ENCODE assay signal across 8 cellular contexts in genomic region chr9:33473216-33473615, GRCh38. TPM values are rescaled to one million over a fixed set of nuclear protein-coding genes. Genes with fewer than 3 reads are reported as not detected.
DNase-seq lines count a peak whose midpoint lies in the region; ATAC-seq and TF ChIP-seq lines count a peak whose summit lies in the region.

No MANE protein-coding gene starts in this region.

- H2AFZ ChIP-seq in smooth muscle cell (ENCODE audit: low read depth), result peak overlapping the region; percentile 67

- no peaks in the 10 kb centered on the region for H3K9me3 Mint-ChIP-seq in activated B cell treated with CpG ODN at 0.5 μM for 24 hours

- H4K20me1 ChIP-seq in smooth muscle cell (ENCODE audit: low read depth), result no peaks in the 10 kb centered on the region

- H3K4me1 Mint-ChIP-seq in activated B cell treated with CpG ODN at 0.5 μM for 24 hours, result peaks cover 28% of the 10 kb centered on the region

- H3F3A ChIP-seq in smooth muscle cell (ENCODE audit: low read depth), result no peaks in the 10 kb centered on the region

- CTCF ChIA-PET in activated B cell treated with CpG ODN at 0.5 μM for 24 hours (lab: Charles Lee), result interaction anchor here (0.9 to 1.5 kb wide), 3 partner anchors 9 to 183 kb away, joined by 3 to 4 read pairs (median 4); no protein-coding TSS in a partner anchor

- H3K4me3 Mint-ChIP-seq in activated B cell treated with CpG ODN at 0.5 μM for 24 hours, result peak overlapping the region; percentile 99

- ATAC-seq in activated B cell treated with CpG ODN at 0.5 μM for 24 hours (ENCODE audit: low read depth), result no peak
- no peak for ATAC-seq in GM21619 (IDR thresholded peaks at IDR 0.05; ENCODE audit: unreplicated experiment)

- intact Hi-C loops in activated B cell treated with CpG ODN at 0.5 μM for 24 hours (cut with micrococcal nuclease), result loop anchor here (1.0 to 10.0 kb wide), 6 partner anchors 14 to 1642 kb away; partner anchors contain the start of genes ATOSB, BAG1, DNAJA1 and RPP25L

- no peaks in the 10 kb centered on the region for H3K9me3 ChIP-seq in smooth muscle cell (replicated peaks; ENCODE audit: low read depth)

- H3K4me3 ChIP-seq in H7 (ENCODE audit: insufficient read depth, low read depth, low read length) (peak overlapping the region; percentile 94), smooth muscle cell (peak overlapping the region; percentile 86)

- peaks cover 21% of the 10 kb centered on the region for H3K79me2 ChIP-seq in smooth muscle cell (ENCODE audit: low read depth)

- peaks cover 13% of the 10 kb centered on the region for H3K4me1 ChIP-seq in smooth muscle cell (ENCODE audit: low read depth)

- H3K36me3 Mint-ChIP-seq in activated B cell treated with CpG ODN at 0.5 μM for 24 hours (ENCODE audit: low read depth), result peaks cover 49% of the 10 kb centered on the region

- peak overlapping the region; percentile 59 for H3K9ac ChIP-seq in smooth muscle cell (ENCODE audit: low read depth)

- peak overlapping the region; percentile 38 for H3K27ac ChIP-seq in smooth muscle cell (ENCODE audit: low read depth)

- peak overlapping the region; percentile 97 for H3K4me2 ChIP-seq in smooth muscle cell

- DNase-seq in H7 (peak; percentile 27), activated B cell treated with CpG ODN at 0.5 μM for 24 hours (no peak), hepatic stellate cell (ENCODE audit: low spot score) (peak; percentile 17), smooth muscle cell (lab: John Stamatoyannopoulos, UW; ENCODE audit: unreplicated experiment) (no peak), NCI-H2171 (lab: John Stamatoyannopoulos, UW) (no peak), T-helper 9 cell (no peak)
- DNase-seq in activated CD4-positive, CD25-positive, alpha-beta regulatory T cell (lab: John Stamatoyannopoulos, UW), result no peak

- H3K36me3 ChIP-seq in H7 (replicated peaks; ENCODE audit: control insufficient read depth, insufficient read depth, low read length) (peaks cover 29% of the 10 kb centered on the region), smooth muscle cell (ENCODE audit: low read depth) (no peaks in the 10 kb centered on the region)

- no peak for TF ChIP-seq CTCF in activated B cell treated with CpG ODN at 0.5 μM for 24 hours (IDR thresholded peaks at IDR 0.05)
- TF ChIP-seq CTCF in smooth muscle cell (IDR thresholded peaks at IDR 0.05; ENCODE audit: borderline replicate concordance, insufficient read depth, poor library complexity, severe bottlenecking), result no peak

- H3K27me3 ChIP-seq in H7 (ENCODE audit: control insufficient read depth, insufficient read depth, low read length) (no peaks in the 10 kb centered on the region), smooth muscle cell (ENCODE audit: low read depth) (no peaks in the 10 kb centered on the region)

- WGBS in smooth muscle cell (ENCODE audit: low lambda C conversion rate), result 3% methylated on average over 14 of the region's 14 CpGs

- no peaks in the 10 kb centered on the region for H3K27me3 Mint-ChIP-seq in activated B cell treated with CpG ODN at 0.5 μM for 24 hours

- POLR2A ChIA-PET in activated B cell treated with CpG ODN at 0.5 μM for 24 hours (lab: Charles Lee), result interaction anchor here (0.6 to 2.0 kb wide), 7 partner anchors 9 to 448 kb away, joined by 3 to 16 read pairs (median 6); partner anchors contain the start of genes DNAJA1 and NFX1

- H3K27ac Mint-ChIP-seq in activated B cell treated with CpG ODN at 0.5 μM for 24 hours, result peak overlapping the region; percentile 94

RNA-seq across cellular contexts. Expression of gene NOL6, which starts 0.5 kb away (rescaled TPM):
- total RNA-seq in H7 (2014; rRNA removed; shearing (Covaris generic)), result 53.9 and 59.7 TPM in 2 replicates
- total RNA-seq in activated B cell treated with CpG ODN at 0.5 μM for 24 hours, result 59.9 and 60.1 TPM in 2 replicates
- 14.0 and 23.0 TPM in 2 replicates for total RNA-seq in smooth muscle cell
- 19.8 and 23.4 TPM in 2 replicates for polyA plus RNA-seq in smooth muscle cell

RNA-seq across cellular contexts. Expression of gene AQP3, which starts 25.8 kb away (rescaled TPM):
- 0.18 and 2.6 TPM in 2 replicates for total RNA-seq in H7 (2014; rRNA removed; shearing (Covaris generic))
- total RNA-seq in activated B cell treated with CpG ODN at 0.5 μM for 24 hours, result 0.95 and 1.6 TPM in 2 replicates
- total RNA-seq in smooth muscle cell, result 20.9 and 33.3 TPM in 2 replicates
- 29.3 and 30.8 TPM in 2 replicates for polyA plus RNA-seq in smooth muscle cell

RNA-seq across cellular contexts. Expression of gene ANKRD18B, which starts 50.8 kb away (rescaled TPM):
- total RNA-seq in H7 (2014; rRNA removed; shearing (Covaris generic)), result 4.9 and 14.4 TPM in 2 replicates
- total RNA-seq in activated B cell treated with CpG ODN at 0.5 μM for 24 hours, result not detected in 2 replicates
- 0.04 and 0.27 TPM in 2 replicates for total RNA-seq in smooth muscle cell
- 1.0 TPM in 1 of 2 replicates, not detected in the other for polyA plus RNA-seq in smooth muscle cell

Comparison
In these comparisons a context has a peak if more than half of its experiments do, and no peak if none do; other contexts are left out.
1. DNase-seq: peak in H7 (single experiment) and hepatic stellate cell (single experiment); none in activated B cell treated with CpG ODN at 0.5 μM for 24 hours (single experiment), smooth muscle cell (single experiment), activated CD4-positive, CD25-positive, alpha-beta regulatory T cell (0 of 4), NCI-H2171 (single experiment) and T-helper 9 cell (single experiment).